In the genomic region with DNA sequence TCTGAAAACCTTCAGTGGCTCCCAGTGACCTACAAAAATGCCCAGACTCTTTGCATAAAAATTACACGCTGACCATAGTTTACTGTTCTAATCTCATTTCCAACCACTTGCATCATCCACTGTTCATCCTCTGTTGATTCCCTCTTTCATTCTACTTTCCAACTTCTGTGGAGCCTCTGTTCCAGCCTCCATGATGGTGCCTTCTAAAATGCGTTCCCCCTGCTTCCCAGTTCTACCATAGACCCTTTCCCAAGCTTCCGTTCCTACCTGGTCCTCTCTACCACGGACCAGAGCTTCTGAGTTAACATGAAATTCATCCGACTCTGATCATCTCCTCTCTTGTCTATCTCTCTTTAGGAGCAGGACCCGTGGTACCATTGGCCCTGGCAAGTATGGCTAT, we compare ENCODE assay signal across 18 cellular contexts.
"Had no signal": no experiment of that assay in that cellular context is flagged by ENCODE, and none has a peak within 500 bp of the region (broad histone marks: within the 10 kb centered on the region; RNA-seq: fewer than 3 reads in every experiment).

No MANE protein-coding gene starts in this region.

- DNase-seq: effector memory CD8-positive, alpha-beta T cell; foreskin keratinocyte; kidney; left cardiac atrium; left ventricle myocardium superior; mucosa of descending colon; naive thymus-derived CD8-positive, alpha-beta T cell; psoas muscle; retina; right lobe of liver; stimulated activated CD4-positive, alpha-beta T cell treated with anti-CD3 and anti-CD28 coated beads, Interleukin-2, amount 100 ng/mL, for 24 hours; stimulated activated CD4-positive, alpha-beta T cell treated with anti-CD3 and anti-CD28 coated beads, Interleukin-4, amount 100 ng/mL, for 4 hours; stimulated activated naive B cell treated with anti-CD40 and anti-IgM and Interleukin-4, amounts not matched to agents 10 μg/mL and 1 μg/mL and 100 μg/mL, for 72 hours; stimulated activated naive CD8-positive, alpha-beta T cell treated with anti-CD3 and anti-CD28 coated beads, Interleukin-15, amount 100 ng/mL, for 72 hours; testis had no signal

- ATAC-seq: effector memory CD8-positive, alpha-beta T cell; foreskin keratinocyte; left cardiac atrium; left ventricle myocardium superior; mucosa of descending colon; naive thymus-derived CD8-positive, alpha-beta T cell; psoas muscle; stimulated activated naive B cell treated with anti-CD40 and anti-IgM and Interleukin-4, amounts not matched to agents 10 μg/mL and 1 μg/mL and 100 μg/mL, for 72 hours; stimulated activated naive CD8-positive, alpha-beta T cell treated with anti-CD3 and anti-CD28 coated beads, Interleukin-15, amount 100 ng/mL, for 72 hours had no signal

- H3K36me3 ChIP-seq: neutrophil, right lobe of liver, tibial nerve had no signal

- H3K4me1 ChIP-seq: esophagus muscularis mucosa, psoas muscle, testis, tibial nerve had no signal

- H3K4me3 ChIP-seq: esophagus muscularis mucosa, mucosa of descending colon, psoas muscle, right lobe of liver, testis, tibial nerve had no signal

- H3K27me3 ChIP-seq: esophagus muscularis mucosa, foreskin keratinocyte, neutrophil, right lobe of liver, testis, tibial nerve had no signal

- H3K9me3 ChIP-seq: esophagus muscularis mucosa, mucosa of descending colon, neutrophil, psoas muscle, right lobe of liver, testis, tibial nerve had no signal
